In the genomic region with DNA sequence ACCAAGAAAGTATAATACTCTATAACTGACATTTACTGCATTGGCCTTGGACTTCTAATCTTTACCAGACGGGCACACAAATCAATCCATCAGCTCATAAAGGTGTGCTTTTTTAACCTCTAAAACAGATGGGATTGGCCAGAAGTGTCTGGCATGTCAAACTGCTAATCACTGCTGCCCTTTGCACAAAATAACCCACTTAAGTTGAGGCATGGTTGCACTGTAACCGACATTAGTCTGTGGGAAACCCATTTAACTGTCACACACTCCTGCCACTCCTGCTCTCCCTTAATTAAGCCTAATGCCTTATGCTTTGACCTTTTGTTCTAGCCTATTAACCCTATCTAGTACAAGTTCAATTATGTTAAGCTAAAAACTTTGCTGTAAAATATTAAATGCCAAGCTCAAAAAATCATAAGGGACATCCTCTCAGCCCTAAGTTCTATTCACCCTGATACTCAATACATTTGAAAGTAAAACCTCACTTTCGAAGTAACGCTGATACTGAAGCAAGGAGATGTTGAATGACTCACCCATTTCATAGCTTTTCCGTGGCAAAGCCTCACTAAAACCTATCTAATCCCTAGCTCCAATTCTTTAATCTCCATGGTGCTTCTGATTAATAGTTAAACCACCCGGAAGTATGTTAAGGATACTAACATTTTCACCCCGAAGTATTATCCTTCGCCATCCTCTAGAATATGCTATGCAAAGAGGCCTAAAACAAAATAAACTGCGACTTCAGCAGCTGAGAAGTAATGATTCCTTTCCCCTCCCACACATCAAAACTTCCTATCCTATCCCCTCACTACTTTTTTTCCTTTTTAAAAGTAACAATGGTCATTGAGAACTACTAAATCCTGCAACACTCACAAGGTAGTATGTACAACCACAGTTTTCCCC, we compare ENCODE assay signal across 8 cellular contexts. TPM values are rescaled to one million over a fixed set of nuclear protein-coding genes. Genes with fewer than 3 reads are reported as not detected.
DNase-seq lines count a peak whose midpoint lies in the region; ATAC-seq and TF ChIP-seq lines count a peak whose summit lies in the region.

No MANE protein-coding gene starts in this region.

- POLR2A ChIA-PET in activated CD8-positive, alpha-beta T cell treated with anti-CD3 and anti-CD28 coated beads for 36 hours (lab: Charles Lee), result interaction anchor here (1.1 to 1.7 kb wide), 3 partner anchors 12 to 14 kb away, joined by 3 to 4 read pairs (median 4); a partner anchor contains a TSS

- peaks cover 49% of the 10 kb centered on the region for H3K4me1 Mint-ChIP-seq in activated CD4-positive, alpha-beta T cell treated with anti-CD3 and anti-CD28 coated beads, Interleukin-2, amount 10 ng/mL, durations not matched to agents 24 days and 14 days
- H3K4me1 Mint-ChIP-seq in activated CD8-positive, alpha-beta T cell treated with anti-CD3 and anti-CD28 coated beads for 36 hours (ENCODE audit: low read depth), result peaks cover 74% of the 10 kb centered on the region

- intact Hi-C loops in activated CD4-positive, alpha-beta T cell treated with anti-CD3 and anti-CD28 coated beads, Interleukin-2, amount 10 ng/mL, durations not matched to agents 24 days and 14 days (cut with micrococcal nuclease), result loop anchor here (1.0 kb wide), 1 partner anchor 14 kb away; no protein-coding TSS in a partner anchor
- intact Hi-C loops in activated CD8-positive, alpha-beta T cell treated with anti-CD3 and anti-CD28 coated beads for 36 hours (cut with micrococcal nuclease), result loop anchor here (5.0 to 10.0 kb wide), 2 partner anchors 50 to 187 kb away; no protein-coding TSS in a partner anchor

- peak overlapping the region; percentile 77 for H3K27ac Mint-ChIP-seq in activated CD4-positive, alpha-beta T cell treated with anti-CD3 and anti-CD28 coated beads, Interleukin-2, amount 10 ng/mL, durations not matched to agents 24 days and 14 days
- H3K27ac Mint-ChIP-seq in activated CD8-positive, alpha-beta T cell treated with anti-CD3 and anti-CD28 coated beads for 36 hours, result peak overlapping the region; percentile 89

- peak; percentile 28 for ATAC-seq in HG03060 (IDR thresholded peaks at IDR 0.05; ENCODE audit: low read depth, unreplicated experiment)
- peak; percentile 83 for ATAC-seq in activated CD8-positive, alpha-beta T cell treated with anti-CD3 and anti-CD28 coated beads for 36 hours
- ATAC-seq in upper lobe of left lung (ENCODE audit: low FRiP score in 2 of 2), result no peak
- ATAC-seq in gastroesophageal sphincter, result no peak

- no peak for TF ChIP-seq POLR2A in upper lobe of left lung (IDR thresholded peaks at IDR 0.05)
- TF ChIP-seq POLR2A in gastroesophageal sphincter (IDR thresholded peaks at IDR 0.05), result no peak

- H3K9me3 ChIP-seq in muscle layer of duodenum (ENCODE audit: control insufficient read depth in 1 of 2, low read length in 2 of 2) (no peaks in the 10 kb centered on the region), upper lobe of left lung (no peaks in the 10 kb centered on the region), gastroesophageal sphincter (no peaks in the 10 kb centered on the region)

- H3K36me3 Mint-ChIP-seq in activated CD4-positive, alpha-beta T cell treated with anti-CD3 and anti-CD28 coated beads, Interleukin-2, amount 10 ng/mL, durations not matched to agents 24 days and 14 days (ENCODE audit: low read depth), result peaks cover 1% of the 10 kb centered on the region
- H3K36me3 Mint-ChIP-seq in activated CD8-positive, alpha-beta T cell treated with anti-CD3 and anti-CD28 coated beads for 36 hours (ENCODE audit: low read depth), result peaks cover 6% of the 10 kb centered on the region

- TF ChIP-seq EP300 in upper lobe of left lung (IDR thresholded peaks at IDR 0.05), result no peak
- TF ChIP-seq EP300 in gastroesophageal sphincter (IDR thresholded peaks at IDR 0.05), result no peak

- no peaks in the 10 kb centered on the region for H3K36me3 ChIP-seq in muscle layer of duodenum (ENCODE audit: control insufficient read depth in 1 of 2, insufficient read depth in 2 of 2, low read length in 2 of 2)
- H3K36me3 ChIP-seq in upper lobe of left lung, result no peaks in the 10 kb centered on the region
- H3K36me3 ChIP-seq in gastroesophageal sphincter, result no peaks in the 10 kb centered on the region

- 57 to 63% methylated on average over 9 of the region's 9 CpGs for WGBS in upper lobe of left lung, 2 donors
- 60 to 63% methylated on average over 6 to 9 of the region's 9 CpGs for WGBS in gastroesophageal sphincter (ENCODE audit: low coverage in 1 of 2), 2 donors

- H3K9me3 Mint-ChIP-seq in activated CD4-positive, alpha-beta T cell treated with anti-CD3 and anti-CD28 coated beads, Interleukin-2, amount 10 ng/mL, durations not matched to agents 24 days and 14 days, result no peaks in the 10 kb centered on the region
- peaks cover 1% of the 10 kb centered on the region for H3K9me3 Mint-ChIP-seq in activated CD8-positive, alpha-beta T cell treated with anti-CD3 and anti-CD28 coated beads for 36 hours

- H3K27me3 ChIP-seq in muscle layer of duodenum (ENCODE audit: low read depth, low read length) (no peaks in the 10 kb centered on the region), upper lobe of left lung (no peaks in the 10 kb centered on the region), gastroesophageal sphincter (no peaks in the 10 kb centered on the region)

- H3K4me1 ChIP-seq in muscle layer of duodenum (ENCODE audit: control insufficient read depth in 1 of 2, insufficient read depth in 2 of 2, low read length in 2 of 2) (peaks cover 35 to 61% of the 10 kb centered on the region in 2 donors), upper lobe of left lung (peaks cover 10 to 51% (median 30%) of the 10 kb centered on the region in 4 donors), gastroesophageal sphincter (peaks cover 2 to 84% (median 18%) of the 10 kb centered on the region in 3 donors)

- no peak for TF ChIP-seq CTCF in activated CD8-positive, alpha-beta T cell treated with anti-CD3 and anti-CD28 coated beads for 36 hours (IDR thresholded peaks at IDR 0.05)
- no peak for TF ChIP-seq CTCF in upper lobe of left lung (IDR thresholded peaks at IDR 0.05)
- no peak for TF ChIP-seq CTCF in gastroesophageal sphincter (IDR thresholded peaks at IDR 0.05)

- no peaks in the 10 kb centered on the region for H3K27me3 Mint-ChIP-seq in activated CD4-positive, alpha-beta T cell treated with anti-CD3 and anti-CD28 coated beads, Interleukin-2, amount 10 ng/mL, durations not matched to agents 24 days and 14 days
- H3K27me3 Mint-ChIP-seq in activated CD8-positive, alpha-beta T cell treated with anti-CD3 and anti-CD28 coated beads for 36 hours, result no peaks in the 10 kb centered on the region

- no peak for DNase-seq in activated CD4-positive, alpha-beta T cell treated with anti-CD3 and anti-CD28 coated beads, Interleukin-2, amount 10 ng/mL, durations not matched to agents 24 days and 14 days
- DNase-seq in activated CD4-positive, alpha-beta T cell treated with anti-CD3 and anti-CD28 coated beads for 4 hours, result no peak
- DNase-seq in activated CD8-positive, alpha-beta T cell treated with anti-CD3 and anti-CD28 coated beads for 36 hours, result peak; percentile 14
- no peak for DNase-seq in upper lobe of left lung
- no peak for DNase-seq in stimulated activated CD4-positive, alpha-beta T cell treated with anti-CD3 and anti-CD28 coated beads, Interleukin-2, amount 100 ng/mL, for 48 hours

- CTCF ChIA-PET in activated CD8-positive, alpha-beta T cell treated with anti-CD3 and anti-CD28 coated beads for 36 hours (lab: Charles Lee), result interaction anchor here (0.7 to 1.6 kb wide), 4 partner anchors 9 to 15 kb away, joined by 3 read pairs; no protein-coding TSS in a partner anchor

- peak overlapping the region; percentile 76 for H3K4me3 Mint-ChIP-seq in activated CD4-positive, alpha-beta T cell treated with anti-CD3 and anti-CD28 coated beads, Interleukin-2, amount 10 ng/mL, durations not matched to agents 24 days and 14 days
- H3K4me3 Mint-ChIP-seq in activated CD8-positive, alpha-beta T cell treated with anti-CD3 and anti-CD28 coated beads for 36 hours, result peak overlapping the region; percentile 71

- peak overlapping the region; percentile 11 for H3K27ac ChIP-seq in muscle layer of duodenum (ENCODE audit: low read length)
- no peak overlapping the region for H3K27ac ChIP-seq in upper lobe of left lung
- no peak overlapping the region for H3K27ac ChIP-seq in gastroesophageal sphincter

- H3K4me3 ChIP-seq in muscle layer of duodenum (ENCODE audit: low read depth in 1 of 2, low read length in 2 of 2) (peak overlapping the region in 1 of 2 donors; percentile 8), upper lobe of left lung (no peak overlapping the region), gastroesophageal sphincter (no peak overlapping the region)

RNA-seq across cellular contexts. Expression of a gene that starts 12.9 kb away (rescaled TPM):
- total RNA-seq in activated CD4-positive, alpha-beta T cell treated with anti-CD3 and anti-CD28 coated beads, Interleukin-2, amount 10 ng/mL, durations not matched to agents 24 days and 14 days, result 10.1 and 10.2 TPM in 2 replicates
- total RNA-seq in activated CD8-positive, alpha-beta T cell treated with anti-CD3 and anti-CD28 coated beads for 36 hours, result 10 to 100 TPM; 12.4 to 12.8 TPM
- total RNA-seq in upper lobe of left lung (10 to 100 TPM; 10.5 to 47.2 (median 34.8) TPM), gastroesophageal sphincter (10 to 100 TPM; 21.5 to 30.7 (median 28.2) TPM)

Comparison
In these comparisons a context has a peak if more than half of its experiments do, and no peak if none do; other contexts are left out.
1. ATAC-seq: peak in HG03060 (single experiment) and activated CD8-positive, alpha-beta T cell treated with anti-CD3 and anti-CD28 coated beads for 36 hours (single experiment); none in upper lobe of left lung (0 of 2) and gastroesophageal sphincter (single experiment).